8 cellular contexts compared by ENCODE assay signal in the genomic region with DNA sequence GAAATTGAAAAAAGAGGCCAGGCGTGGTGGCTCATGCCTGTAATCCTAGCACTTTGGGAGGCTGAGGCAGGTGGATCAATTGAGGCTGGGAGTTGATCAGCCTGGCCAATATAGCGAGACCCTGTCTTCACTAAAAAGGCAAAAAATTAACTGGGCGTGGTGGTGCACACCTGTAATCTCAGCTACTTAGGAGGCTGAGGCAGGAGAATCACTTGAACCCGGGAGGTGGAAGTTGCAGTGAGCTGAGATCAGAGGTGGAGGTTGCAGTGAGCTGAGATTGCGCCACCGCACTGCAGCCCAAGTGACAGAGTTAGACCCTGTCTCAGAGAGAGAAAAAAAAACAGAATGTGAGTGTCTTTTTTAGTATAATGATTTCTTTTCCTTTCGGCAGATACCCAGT. TPM values are rescaled to one million over a fixed set of nuclear protein-coding genes. Genes with fewer than 3 reads are reported as not detected.
A peak's percentile ranks its signal among the peaks of the same experiment; 100 is the strongest.
DNase-seq lines count a peak whose midpoint lies in the region; ATAC-seq and TF ChIP-seq lines count a peak whose summit lies in the region.
"Not testable (repeated sequence)": the region's sequence is repeated elsewhere in the genome, so short reads cannot be mapped to it uniquely, and the experiment has no call there.

No MANE protein-coding gene starts in this region.

- H2BK12ac ChIP-seq in H9 (ENCODE audit: insufficient read length, low read depth, low read length) = not testable (repeated sequence)

- not testable (repeated sequence) for H3K18ac ChIP-seq in H9 (ENCODE audit: insufficient read length, low read depth, low read length)

- not testable (repeated sequence) for H3K56ac ChIP-seq in H9 (ENCODE audit: insufficient read length, low read depth, low read length)

- intact Hi-C loops in OCI-LY7 (cut with micrococcal nuclease; ENCODE audit: unreplicated experiment) = loop anchor here (2.0 kb wide), 1 partner anchor 19 kb away; no protein-coding TSS in a partner anchor
- intact Hi-C loops in spleen (cut with DNase I; ENCODE audit: low total_unique reads) = not testable (repeated sequence)

- H3K27ac ChIP-seq in BLaER1; H9 (ENCODE audit: insufficient read length, low read depth, low read length); OCI-LY7 (ENCODE audit: low read depth, low read length, poor library complexity, severe bottlenecking): not testable (repeated sequence)
- H3K27ac ChIP-seq in spleen = peak overlapping the region in 2 of 8 donors; percentile 13 to 21

- not testable (repeated sequence) for H2BK120ac ChIP-seq in H9 (ENCODE audit: low read depth, low read length, poor library complexity, severe bottlenecking)

- not testable (repeated sequence) for ATAC-seq in WTC11; activated T-cell treated with anti-CD3 and anti-CD28 coated beads, Interleukin-2, amount 50 U/mL, for 72 hours (replicated peaks in 1 of 2)

- H3K27me3 ChIP-seq in BLaER1; H9 (ENCODE audit: insufficient read depth, low read length); spleen (replicated peaks in 1 of 7): not testable (repeated sequence)

- H3K79me1 ChIP-seq in H9 (ENCODE audit: insufficient read depth, low read depth, low read length, poor library complexity, severe bottlenecking) = not testable (repeated sequence)

- not testable (repeated sequence) for H3K4me1 Mint-ChIP-seq in H9, WTC11, nephron
- H3K4me1 Mint-ChIP-seq in activated T-cell treated with anti-CD3 and anti-CD28 coated beads, Interleukin-2, amount 50 U/mL, for 72 hours (ENCODE audit: low read depth) = peaks cover 13% of the 10 kb centered on the region
- peaks cover 13% of the 10 kb centered on the region for H3K4me1 Mint-ChIP-seq in chondrocyte (ENCODE audit: low read depth)

- not testable (repeated sequence) for H3K9me2 ChIP-seq in OCI-LY7 (ENCODE audit: insufficient read depth, low read length)

- H3K4me1 ChIP-seq in BLaER1 (peaks cover 26% of the 10 kb centered on the region), OCI-LY7 (ENCODE audit: insufficient read depth, low read length, poor library complexity, severe bottlenecking) (peaks cover 17% of the 10 kb centered on the region), spleen (peaks cover 5 to 60% (median 17%) of the 10 kb centered on the region in 6 donors)
- not testable (repeated sequence) for H3K4me1 ChIP-seq in H9 (ENCODE audit: insufficient read depth, low read length)

- H3K9me3 ChIP-seq in BLaER1; H9 (ENCODE audit: control insufficient read depth, low read depth, low read length); OCI-LY7 (ENCODE audit: low read length); spleen: not testable (repeated sequence)

- not testable (repeated sequence) for H3K23ac ChIP-seq in H9 (ENCODE audit: insufficient read length, low read depth, low read length)

- H3K36me3 ChIP-seq in BLaER1 = peaks cover 36% of the 10 kb centered on the region
- H3K36me3 ChIP-seq in OCI-LY7 (ENCODE audit: insufficient read depth, low read length) = peaks cover 15% of the 10 kb centered on the region; the same call in 1 of the 2 replicates
- peaks cover 0 to 33% (median 26%) of the 10 kb centered on the region in 6 donors for H3K36me3 ChIP-seq in spleen

- H3K4ac ChIP-seq in H9 (ENCODE audit: low read depth, low read length) = not testable (repeated sequence)

- H3K14ac ChIP-seq in H9 (ENCODE audit: insufficient read depth, low read length) = not testable (repeated sequence)

- H4K8ac ChIP-seq in H9 (replicated peaks; ENCODE audit: insufficient read length, low read depth, low read length) = not testable (repeated sequence)

- H3K36me3 Mint-ChIP-seq in H9 (ENCODE audit: insufficient read depth in 1 of 3, low read depth in 3 of 3) = peaks cover 9 to 40% (median 22%) of the 10 kb centered on the region in 3 experiments; a peak in 6 of 7 replicates
- peaks cover 17% of the 10 kb centered on the region for H3K36me3 Mint-ChIP-seq in WTC11
- peaks cover 4 to 14% of the 10 kb centered on the region in 2 donors for H3K36me3 Mint-ChIP-seq in activated T-cell treated with anti-CD3 and anti-CD28 coated beads, Interleukin-2, amount 50 U/mL, for 72 hours (ENCODE audit: insufficient read depth in 2 of 2)
- not testable (repeated sequence) for H3K36me3 Mint-ChIP-seq in chondrocyte (ENCODE audit: low read depth)
- H3K36me3 Mint-ChIP-seq in nephron (ENCODE audit: low read depth) = peaks cover 19% of the 10 kb centered on the region

- not testable (repeated sequence) for TF ChIP-seq POLR2A in spleen (IDR thresholded peaks at IDR 0.05)

- H2BK5ac ChIP-seq in H9 (ENCODE audit: insufficient read length, low read length) = not testable (repeated sequence)

- whole genome bisulfite sequencing in H9 (ENCODE audit: extremely low coverage, insufficient read length, low lambda C conversion rate) = no CpG with 5 or more reads among the region's 7 CpGs
- WGBS in spleen, 5 donors = 82 to 96% (median 89%) methylated on average over 7 of the region's 7 CpGs

- H2BK20ac ChIP-seq in H9 (ENCODE audit: low read depth, low read length, poor library complexity, severe bottlenecking) = not testable (repeated sequence)

- not testable (repeated sequence) for TF ChIP-seq CTCF in H9 (conservative IDR thresholded peaks at IDR 0.05); OCI-LY7 (conservative IDR thresholded peaks at IDR 0.05; ENCODE audit: low read length); WTC11 (IDR thresholded peaks at IDR 0.05); chondrocyte (IDR thresholded peaks at IDR 0.05); nephron (IDR thresholded peaks at IDR 0.05; ENCODE audit: unreplicated experiment in 3 of 3); spleen (IDR thresholded peaks at IDR 0.05 in 8 of 11, conservative IDR thresholded peaks at IDR 0.05 in 3 of 11)

- H3K9ac ChIP-seq in BLaER1; H9 (ENCODE audit: extremely low read depth, insufficient read length, low read length): not testable (repeated sequence)

- H2AFZ ChIP-seq in H9 (ENCODE audit: low read length); OCI-LY7 (ENCODE audit: low read length): not testable (repeated sequence)

- H4K91ac ChIP-seq in H9 (ENCODE audit: insufficient read length, low read depth, low read length) = not testable (repeated sequence)

- 0 out of 2 replicates have a peak, but pooled peaks cover 15% of the 10 kb centered on the region for H4K20me1 ChIP-seq in BLaER1
- H4K20me1 ChIP-seq in H9 (ENCODE audit: control insufficient read depth, insufficient read depth, insufficient read length); OCI-LY7 (ENCODE audit: insufficient read depth, low read length): not testable (repeated sequence)

- BruUV-seq in OCI-LY7 (replicated peaks; lab: Mats Ljungman, UMichigan) = not testable (repeated sequence)

- not testable (repeated sequence) for H2BK15ac ChIP-seq in H9 (ENCODE audit: low read depth, low read length)

- H3K23me2 ChIP-seq in H9 (ENCODE audit: insufficient read length, low read depth, low read length, poor library complexity, severe bottlenecking) = not testable (repeated sequence)

- H3K4me2 ChIP-seq in BLaER1 (peak overlapping the region; percentile 99), OCI-LY7 (ENCODE audit: low read length) (peak overlapping the region; percentile 99; the same call in 1 of the 2 replicates)
- not testable (repeated sequence) for H3K4me2 ChIP-seq in H9 (ENCODE audit: insufficient read depth, insufficient read length, low read length)

- CTCF ChIA-PET in OCI-LY7 (lab: Charles Lee; ENCODE audit: unreplicated experiment); WTC11 (lab: Charles Lee): not testable (repeated sequence)

- H3K27me3 Mint-ChIP-seq in H9 (ENCODE audit: low read depth); WTC11 (ENCODE audit: low read depth); activated T-cell treated with anti-CD3 and anti-CD28 coated beads, Interleukin-2, amount 50 U/mL, for 72 hours (ENCODE audit: low read depth); chondrocyte (ENCODE audit: low read depth); nephron (ENCODE audit: low read depth): not testable (repeated sequence)

- POLR2A ChIA-PET in OCI-LY7 (lab: Charles Lee) = interaction anchor here (0.7 to 1.0 kb wide), 3 partner anchors 21 to 604 kb away, joined by 3 to 5 read pairs (median 3); no protein-coding TSS in a partner anchor
- POLR2A ChIA-PET in WTC11 (lab: Charles Lee) = not testable (repeated sequence)

- not testable (repeated sequence) for H4K5ac ChIP-seq in H9 (ENCODE audit: insufficient read length, low read depth, low read length)

- H2AK5ac ChIP-seq in H9 (ENCODE audit: insufficient read length, low read length) = not testable (repeated sequence)

- H3T11ph ChIP-seq in H9 (ENCODE audit: low read length) = not testable (repeated sequence)

- not testable (repeated sequence) for H3K27ac Mint-ChIP-seq in H9; WTC11; activated T-cell treated with anti-CD3 and anti-CD28 coated beads, Interleukin-2, amount 50 U/mL, for 72 hours; nephron
- peak overlapping the region; percentile 17 for H3K27ac Mint-ChIP-seq in chondrocyte (ENCODE audit: unreplicated experiment)

- H3K4me3 Mint-ChIP-seq in H9 (peak overlapping the region; percentile 76 to 86; a peak in 3 of 5 replicates), WTC11 (peak overlapping the region; percentile 74; the same call in 1 of the 2 replicates), nephron (peak overlapping the region in 2 of 3 experiments; percentile 88 to 90)
- peak overlapping the region; percentile 87 to 95 for H3K4me3 Mint-ChIP-seq in activated T-cell treated with anti-CD3 and anti-CD28 coated beads, Interleukin-2, amount 50 U/mL, for 72 hours
- H3K4me3 Mint-ChIP-seq in chondrocyte (ENCODE audit: unreplicated experiment) = not testable (repeated sequence)

- not testable (repeated sequence) for DNase-seq in H9; OCI-LY7 (ENCODE audit: low spot score); WTC11 (ENCODE audit: low spot score); activated T-cell treated with anti-CD3 and anti-CD28 coated beads, Interleukin-2, amount 50 U/mL, for 72 hours; chondrocyte (ENCODE audit: low spot score)
- DNase-seq in spleen = peak; percentile 76

- H3K9me3 Mint-ChIP-seq in H9; WTC11; activated T-cell treated with anti-CD3 and anti-CD28 coated beads, Interleukin-2, amount 50 U/mL, for 72 hours; chondrocyte (ENCODE audit: low read depth); nephron: not testable (repeated sequence)

- not testable (repeated sequence) for H3K4me3 ChIP-seq in BLaER1; OCI-LY7 (ENCODE audit: low read depth, low read length, poor library complexity, severe bottlenecking); spleen

- H3K79me2 ChIP-seq in H9 (ENCODE audit: insufficient read depth, low read length); OCI-LY7 (ENCODE audit: insufficient read depth, low read depth, low read length): not testable (repeated sequence)

RNA-seq across cellular contexts. Expression of a gene that starts 2.0 kb away (rescaled TPM):
- total RNA-seq in H9 (2021) = 62.7 and 63.2 TPM in 2 replicates
- total RNA-seq in OCI-LY7 (2014; rRNA removed; shearing (Covaris generic)) = 17.8 and 18.0 TPM in 2 replicates
- 27.1 and 29.1 TPM in 2 replicates for total RNA-seq in OCI-LY7 (2022)
- 58.7 to 60.6 TPM (median 59.0 TPM) in 3 replicates for total RNA-seq in WTC11 (2021)
- 10 to 100 TPM; 39.4 to 41.3 TPM for total RNA-seq in activated T-cell treated with anti-CD3 and anti-CD28 coated beads, Interleukin-2, amount 50 U/mL, for 72 hours
- total RNA-seq in chondrocyte = 32.4 to 43.0 TPM (median 40.1 TPM) in 3 replicates
- total RNA-seq in spleen = 10 to 100 TPM; 28.5 to 57.0 (median 37.4) TPM
- 10 to 100 TPM; 11.3 to 18.4 (median 12.1) TPM for polyA plus RNA-seq in spleen

RNA-seq across cellular contexts. Expression of a gene that starts 25.3 kb away (rescaled TPM):
- total RNA-seq in H9 (2021) (206 TPM in 2 replicates), OCI-LY7 (2022) (161 and 171 TPM in 2 replicates), WTC11 (2021) (177 to 213 TPM (median 178 TPM) in 3 replicates), chondrocyte (121 to 136 TPM (median 134 TPM) in 3 replicates), spleen (10 to 100 TPM; 81.4 to 93.9 (median 90.7) TPM)
- 83.0 and 96.2 TPM in 2 replicates for total RNA-seq in OCI-LY7 (2014; rRNA removed; shearing (Covaris generic))
- 100 to 1,000 TPM; 160 to 164 TPM for total RNA-seq in activated T-cell treated with anti-CD3 and anti-CD28 coated beads, Interleukin-2, amount 50 U/mL, for 72 hours
- polyA plus RNA-seq in spleen = 10 to 100 TPM; 21.9 to 31.0 (median 22.8) TPM

RNA-seq across cellular contexts. Expression of a gene that starts 59.6 kb away (rescaled TPM):
- total RNA-seq in H9 (2021) = 21.9 and 24.9 TPM in 2 replicates
- total RNA-seq in OCI-LY7 (2014; rRNA removed; shearing (Covaris generic)) = 27.8 and 35.9 TPM in 2 replicates
- total RNA-seq in OCI-LY7 (2022) = 38.8 and 46.4 TPM in 2 replicates
- total RNA-seq in WTC11 (2021) = 23.8 to 25.9 TPM (median 24.0 TPM) in 3 replicates
- total RNA-seq in activated T-cell treated with anti-CD3 and anti-CD28 coated beads, Interleukin-2, amount 50 U/mL, for 72 hours = 10 to 100 TPM; 31.0 to 35.1 TPM
- 12.8 to 13.9 TPM (median 13.9 TPM) in 3 replicates for total RNA-seq in chondrocyte
- total RNA-seq in spleen = 10 to 100 TPM; 13.3 to 32.1 (median 21.3) TPM
- 10 to 100 TPM; 39.4 to 68.3 (median 58.2) TPM for polyA plus RNA-seq in spleen
